In the genomic region with DNA sequence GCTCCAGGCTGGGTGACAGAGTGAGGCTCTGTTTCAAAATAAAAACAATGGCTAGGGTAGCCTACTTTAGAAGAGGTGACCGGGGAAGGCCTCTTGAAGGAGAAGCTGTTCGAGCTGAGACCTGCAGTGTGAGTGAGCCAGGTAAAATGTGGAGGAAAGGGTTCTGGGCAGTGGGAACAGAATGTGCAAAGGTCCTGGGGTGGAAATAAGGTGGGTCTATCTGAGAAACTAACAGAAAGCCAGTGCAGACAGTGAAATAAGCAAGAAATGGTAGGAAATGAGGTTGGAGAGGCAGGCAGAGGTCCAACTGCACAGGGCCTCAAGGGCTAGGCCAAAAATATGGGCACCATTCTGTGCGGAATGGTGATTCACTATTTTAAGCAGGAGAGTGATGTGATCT, we compare ENCODE assay signal across 25 cellular contexts. TPM values are rescaled to one million over a fixed set of nuclear protein-coding genes. Genes with fewer than 3 reads are reported as not detected.
DNase-seq lines count a peak whose midpoint lies in the region; ATAC-seq, FAIRE-seq and TF ChIP-seq lines count a peak whose summit lies in the region.
"Had no signal": no experiment of that assay in that cellular context is flagged by ENCODE, and none has a peak within 500 bp of the region (broad histone marks: within the 10 kb centered on the region; RNA-seq: fewer than 3 reads in every experiment).

No MANE protein-coding gene starts in this region.

- H3K36me3 Mint-ChIP-seq in astrocyte (ENCODE audit: low read depth, unreplicated experiment) (peaks cover 3% of the 10 kb centered on the region), endodermal cell (ENCODE audit: low read depth) (no peaks in the 10 kb centered on the region)
- H3K36me3 Mint-ChIP-seq: CD4-positive, CD25-positive, alpha-beta regulatory T cell; CD8-positive, alpha-beta T cell had no signal

- H2AFZ ChIP-seq in HepG2 (ENCODE audit: low read length) (no peak overlapping the region), astrocyte (ENCODE audit: low read depth, low read length) (no peak overlapping the region)
- H2AFZ ChIP-seq: GM23248 had no signal

- H3K27me3 ChIP-seq in HepG2 (ENCODE audit: control insufficient read depth in 1 of 2, insufficient read depth in 2 of 2, low read length in 2 of 2): peaks cover 3 to 29% of the 10 kb centered on the region in 2 experiments; a peak in 4 of 5 replicates
- H3K27me3 ChIP-seq in right lobe of liver: no peaks in the 10 kb centered on the region
- H3K27me3 ChIP-seq in astrocyte (ENCODE audit: insufficient read depth, low read length): no peaks in the 10 kb centered on the region
- H3K27me3 ChIP-seq in endodermal cell (ENCODE audit: control insufficient read depth, insufficient read depth, low read length, poor library complexity, severe bottlenecking): no peaks in the 10 kb centered on the region

- H3K4me1 Mint-ChIP-seq in astrocyte (ENCODE audit: low read depth, unreplicated experiment): no peaks in the 10 kb centered on the region
- peaks cover 8% of the 10 kb centered on the region for H3K4me1 Mint-ChIP-seq in endodermal cell
- H3K4me1 Mint-ChIP-seq: CD4-positive, CD25-positive, alpha-beta regulatory T cell had no signal

- no peak overlapping the region for H3K4me3 ChIP-seq in HepG2 (replicated peaks in 1 of 3; ENCODE audit: insufficient read depth in 1 of 3, low read depth in 2 of 3, low read length in 3 of 3)
- no peak overlapping the region for H3K4me3 ChIP-seq in right lobe of liver
- no peak overlapping the region for H3K4me3 ChIP-seq in astrocyte (ENCODE audit: insufficient read depth, low read depth, low read length)
- no peak overlapping the region for H3K4me3 ChIP-seq in endodermal cell (ENCODE audit: low read length)
- no peak overlapping the region for H3K4me3 ChIP-seq in lower leg skin (ENCODE audit: low read depth, poor library complexity, severe bottlenecking)
- H3K4me3 ChIP-seq: A549, GM23248 had no signal

- CTCF ChIA-PET in HepG2 (lab: Yijun Ruan, JAX; ENCODE audit: low intra/inter-chr PET ratio, low total read pairs): no interaction called here

- TF ChIP-seq POLR2A in HepG2 (IDR thresholded peaks at IDR 0.05; ENCODE audit: insufficient read depth in 1 of 2, low read depth in 2 of 2, low read length in 2 of 2): no peak
- TF ChIP-seq POLR2A in right lobe of liver (IDR thresholded peaks at IDR 0.05): no peak
- no peak for TF ChIP-seq POLR2A in lower leg skin (IDR thresholded peaks at IDR 0.05)

- TF ChIP-seq CTCF in HepG2 (CRISPR knock-in tag; IDR thresholded peaks at IDR 0.05): no peak
- TF ChIP-seq CTCF in right lobe of liver (IDR thresholded peaks at IDR 0.05): no peak
- no peak for TF ChIP-seq CTCF in astrocyte (IDR thresholded peaks at IDR 0.05; ENCODE audit: insufficient read depth, low read depth, low read length)
- no peak for TF ChIP-seq CTCF in endodermal cell (conservative IDR thresholded peaks at IDR 0.05)
- no peak for TF ChIP-seq CTCF in lower leg skin (IDR thresholded peaks at IDR 0.05)

- WGBS in HepG2 (ENCODE audit: low lambda C conversion rate): 50% methylated on average over 3 of the region's 3 CpGs
- WGBS in right lobe of liver (ENCODE audit: insufficient coverage, low coverage, low lambda C conversion rate, missing lambda C conversion rate): 82% methylated on average over 3 of the region's 3 CpGs
- WGBS in endodermal cell (ENCODE audit: insufficient coverage in 1 of 2, insufficient read length in 1 of 2), 2 experiments: 92 to 100% methylated on average over 1 to 3 of the region's 3 CpGs
- whole genome bisulfite sequencing in lower leg skin, 2 donors: 90 to 97% methylated on average over 3 of the region's 3 CpGs

- H3K4me3 Mint-ChIP-seq in astrocyte (ENCODE audit: unreplicated experiment): no peak overlapping the region
- H3K4me3 Mint-ChIP-seq in endodermal cell: no peak overlapping the region
- H3K4me3 Mint-ChIP-seq: CD4-positive, CD25-positive, alpha-beta regulatory T cell; CD8-positive, alpha-beta T cell; H9; HFFc6 had no signal

- no peak for DNase-seq in HepG2 (ENCODE audit: low spot score)
- no peak for DNase-seq in right lobe of liver
- DNase-seq in astrocyte (ENCODE audit: low read depth): no peak
- no peak for DNase-seq in endodermal cell
- DNase-seq in A172 (ENCODE audit: low spot score): no peak
- no peak for DNase-seq in T-helper 9 cell
- no peak for DNase-seq in lower leg skin (ENCODE audit: low spot score in 2 of 2)
- DNase-seq: ACHN; AML-193; BE2C; CD4-positive, CD25-positive, alpha-beta regulatory T cell; CD8-positive, alpha-beta T cell; DMS153; DND-41; GM23248; H9; HFFc6 had no signal

- in situ Hi-C loops in HepG2 (cut with HindIII; ENCODE audit: extremely low pct_ligation_motif_present, low pct_unique_long_range_greater_than_20kb): no loop called here

- H3K27ac Mint-ChIP-seq in astrocyte (ENCODE audit: unreplicated experiment) (peak overlapping the region; percentile 34), endodermal cell (peak overlapping the region; percentile 60)
- H3K27ac Mint-ChIP-seq: CD4-positive, CD25-positive, alpha-beta regulatory T cell; CD8-positive, alpha-beta T cell; H9; HFFc6 had no signal

- H3K79me2 ChIP-seq in HepG2 (ENCODE audit: insufficient read depth, low read length): no peaks in the 10 kb centered on the region
- H3K79me2 ChIP-seq in astrocyte (ENCODE audit: insufficient read depth, low read length): no peaks in the 10 kb centered on the region

- H3K4me2 ChIP-seq in HepG2 (ENCODE audit: low read depth, low read length) (no peak overlapping the region), astrocyte (ENCODE audit: low read length) (no peak overlapping the region)
- H3K4me2 ChIP-seq: A549 had no signal

- no peak for TF ChIP-seq RAD21 in HepG2 (CRISPR knock-in tag; IDR thresholded peaks at IDR 0.05)

- H3K9me3 ChIP-seq in HepG2 (ENCODE audit: low read length) (no peaks in the 10 kb centered on the region), right lobe of liver (no peaks in the 10 kb centered on the region), astrocyte (ENCODE audit: insufficient read depth, low read depth, low read length) (no peaks in the 10 kb centered on the region), endodermal cell (ENCODE audit: control insufficient read depth, low read length) (no peaks in the 10 kb centered on the region)
- H3K9me3 ChIP-seq: A549, BE2C, Caco-2 had no signal

- FAIRE-seq in HepG2 (lab: Jason Lieb, UNC) (no peak), astrocyte (lab: Jason Lieb, UNC) (no peak)
- FAIRE-seq: A549, G401.6, GM12892 had no signal

- no peaks in the 10 kb centered on the region for H4K20me1 ChIP-seq in HepG2 (ENCODE audit: insufficient read depth, low read length)
- H4K20me1 ChIP-seq in astrocyte (ENCODE audit: insufficient read depth, low read length): no peaks in the 10 kb centered on the region

- BruUV-seq in HepG2 (replicated peaks; lab: Mats Ljungman, UMichigan): no TSS peak

- H3K9me3 Mint-ChIP-seq in astrocyte (ENCODE audit: unreplicated experiment) (no peaks in the 10 kb centered on the region), endodermal cell (no peaks in the 10 kb centered on the region)
- H3K9me3 Mint-ChIP-seq: CD4-positive, CD25-positive, alpha-beta regulatory T cell; CD8-positive, alpha-beta T cell; H9; HFFc6 had no signal

- no peak overlapping the region for H3K9ac ChIP-seq in HepG2 (ENCODE audit: insufficient read depth, low read depth, low read length)
- H3K9ac ChIP-seq in astrocyte (ENCODE audit: low read length): no peak overlapping the region
- no peak overlapping the region for H3K9ac ChIP-seq in endodermal cell (ENCODE audit: extremely low read depth, low read length, poor library complexity, severe bottlenecking)
- H3K9ac ChIP-seq: GM23248 had no signal

- no peak for TF ChIP-seq EP300 in HepG2 (IDR thresholded peaks at IDR 0.05; ENCODE audit: low read depth in 2 of 2, low read length in 2 of 2)
- TF ChIP-seq EP300 in HepG2 (CRISPR knock-in tag; IDR thresholded peaks at IDR 0.05; ENCODE audit: borderline replicate concordance): no peak

- H3K4me1 ChIP-seq in HepG2 (ENCODE audit: insufficient read depth, low read length): peaks cover 43% of the 10 kb centered on the region
- no peaks in the 10 kb centered on the region for H3K4me1 ChIP-seq in right lobe of liver
- H3K4me1 ChIP-seq in astrocyte (ENCODE audit: insufficient read depth, low read length): no peaks in the 10 kb centered on the region
- H3K4me1 ChIP-seq in endodermal cell (ENCODE audit: control insufficient read depth, insufficient read depth, low read length): no peaks in the 10 kb centered on the region
- H3K4me1 ChIP-seq: A549, BE2C, Caco-2 had no signal

- ATAC-seq in HepG2: no peak
- ATAC-seq in right lobe of liver: no peak
- ATAC-seq in GM21576 (IDR thresholded peaks at IDR 0.05; ENCODE audit: unreplicated experiment): no peak
- ATAC-seq: CD8-positive, alpha-beta T cell; HCT116 had no signal

- H3K36me3 ChIP-seq in HepG2 (replicated peaks in 1 of 2; ENCODE audit: control insufficient read depth in 1 of 2, insufficient read depth in 2 of 2, low read length in 2 of 2): no peaks in the 10 kb centered on the region
- H3K36me3 ChIP-seq in right lobe of liver: no peaks in the 10 kb centered on the region
- no peaks in the 10 kb centered on the region for H3K36me3 ChIP-seq in astrocyte (ENCODE audit: insufficient read depth, low read length)
- no peaks in the 10 kb centered on the region for H3K36me3 ChIP-seq in endodermal cell (ENCODE audit: control insufficient read depth, insufficient read depth, low read length)
- H3K36me3 ChIP-seq: BE2C had no signal

- H3K27me3 Mint-ChIP-seq in astrocyte (ENCODE audit: low read depth, unreplicated experiment): peaks cover 31% of the 10 kb centered on the region
- peaks cover 4% of the 10 kb centered on the region for H3K27me3 Mint-ChIP-seq in endodermal cell (ENCODE audit: insufficient read depth)
- H3K27me3 Mint-ChIP-seq: CD4-positive, CD25-positive, alpha-beta regulatory T cell had no signal

- POLR2A ChIA-PET in HepG2 (lab: Yijun Ruan, JAX): no interaction called here

- intact Hi-C loops in HepG2 (cut with micrococcal nuclease; ENCODE audit: unreplicated experiment): no loop called here
- intact Hi-C loops in right lobe of liver (cut with DNase I): no loop called here
- intact Hi-C loops in lower leg skin (cut with DNase I; ENCODE audit: low total_unique reads): no loop called here

- H3K27ac ChIP-seq in HepG2 (ENCODE audit: extremely low read length, insufficient read depth, low read length) (no peak overlapping the region), right lobe of liver (no peak overlapping the region), astrocyte (ENCODE audit: low read depth, low read length) (no peak overlapping the region), endodermal cell (ENCODE audit: low read depth, low read length) (no peak overlapping the region)
- H3K27ac ChIP-seq: 22Rv1, A549, C4-2B, GM23248 had no signal

RNA-seq across cellular contexts. Expression of a gene that starts 53.4 kb away (rescaled TPM):
- total RNA-seq in HepG2 (2016; rRNA removed; fragmentation: Illumina TruSeq; extraction: Trizol) (0.18 and 0.82 TPM in 2 replicates), right lobe of liver (not detected), astrocyte (not detected in 2 replicates), endodermal cell (under 1 TPM; 0.24 to 0.26 TPM), lower leg skin (not detected)
- total RNA-seq in HepG2 (2016; cell fraction: cytosol; rRNA removed; fragmentation: Illumina TruSeq; extraction: Trizol; ENCODE audit: low read depth): 0.18 TPM in 1 of 2 replicates, not detected in the other
- 0.34 and 0.56 TPM in 2 replicates for total RNA-seq in HepG2 (2016; cell fraction: insoluble cytoplasmic fraction; rRNA removed; fragmentation: Illumina TruSeq; extraction: Trizol)
- total RNA-seq in HepG2 (2016; cell fraction: membrane; rRNA removed; fragmentation: Illumina TruSeq; extraction: Trizol): 0.28 TPM in 2 replicates
- 0.59 and 0.75 TPM in 2 replicates for total RNA-seq in HepG2 (2016; cell fraction: nucleus; rRNA removed; fragmentation: Illumina TruSeq; extraction: Trizol)
- polyA plus RNA-seq in HepG2 (2011; rRNA removed): 4.4 and 9.2 TPM in 2 replicates
- 3.2 and 5.0 TPM in 2 replicates for polyA plus RNA-seq in HepG2 (2011; cell fraction: cytosol; rRNA removed)
- polyA plus RNA-seq in HepG2 (2011; cell fraction: nucleus; rRNA removed): 5.1 and 7.3 TPM in 2 replicates
- polyA plus RNA-seq in HepG2 (2012): 7.9 and 12.0 TPM in 2 replicates
- polyA plus RNA-seq in HepG2 (2016; cell fraction: cytosol; fragmentation: Illumina TruSeq; extraction: Trizol; ENCODE audit: low read depth): 0.26 and 0.36 TPM in 2 replicates
- polyA plus RNA-seq in HepG2 (2016; cell fraction: insoluble cytoplasmic fraction; fragmentation: Illumina TruSeq; extraction: Trizol; ENCODE audit: low read depth): 0.54 and 0.91 TPM in 2 replicates
- polyA plus RNA-seq in HepG2 (2016; cell fraction: membrane; fragmentation: Illumina TruSeq; extraction: Trizol; ENCODE audit: low read depth): 0.17 and 0.40 TPM in 2 replicates
- polyA plus RNA-seq in HepG2 (2016; cell fraction: nucleus; fragmentation: Illumina TruSeq; extraction: Trizol; ENCODE audit: insufficient read depth, low read depth): 0.97 and 1.00 TPM in 2 replicates
- polyA minus RNA-seq in HepG2 (2011; rRNA and poly(A)+ RNA removed; ENCODE audit: low replicate concordance): 3.7 TPM in 1 of 2 replicates, not detected in the other
- 0.44 and 1.6 TPM in 2 replicates for polyA minus RNA-seq in HepG2 (2011; cell fraction: cytosol; rRNA and poly(A)+ RNA removed)
- polyA minus RNA-seq in HepG2 (2011; cell fraction: nucleus; rRNA and poly(A)+ RNA removed): 1.7 and 2.0 TPM in 2 replicates
- polyA plus RNA-seq in endodermal cell (2013, experiment 1 of 2): 0.53 TPM
- not detected for polyA plus RNA-seq in endodermal cell (2013, experiment 2 of 2)
- total RNA-seq in A172 (2014; rRNA removed; shearing (Covaris generic)): not detected in 2 replicates
- total RNA-seq: Caco-2; CD4-positive, CD25-positive, alpha-beta regulatory T cell; CD8-positive, alpha-beta T cell; GM23248; H9; HFFc6 had no signal
- polyA plus RNA-seq: CD4-positive, CD25-positive, alpha-beta regulatory T cell; GM23248 had no signal
